In the genomic region with DNA sequence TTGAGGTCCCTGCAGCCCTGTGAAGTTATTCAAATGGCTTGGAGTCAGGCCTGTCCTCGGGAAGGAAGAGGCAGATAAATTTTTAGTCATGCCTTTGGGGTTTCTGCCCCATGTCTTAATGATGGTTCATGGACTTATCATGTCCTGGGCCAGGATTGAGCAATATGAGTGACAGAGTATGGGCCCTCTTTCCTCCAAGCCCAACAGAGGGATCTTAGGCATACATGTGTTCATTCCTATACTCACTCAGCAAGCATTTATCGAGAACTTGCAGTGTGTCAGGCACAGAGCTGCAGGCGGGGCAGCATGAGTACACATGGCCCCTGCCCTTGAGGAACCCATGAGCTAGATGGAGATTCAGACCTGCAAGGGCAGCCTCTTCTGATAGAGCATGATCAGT, we compare ENCODE assay signal across 24 cellular contexts. TPM values are rescaled to one million over a fixed set of nuclear protein-coding genes. Genes with fewer than 3 reads are reported as not detected.
DNase-seq lines count a peak whose midpoint lies in the region; ATAC-seq, FAIRE-seq and TF ChIP-seq lines count a peak whose summit lies in the region.
"Had no signal": no experiment of that assay in that cellular context is flagged by ENCODE, and none has a peak within 500 bp of the region (broad histone marks: within the 10 kb centered on the region; RNA-seq: fewer than 3 reads in every experiment).

No MANE protein-coding gene starts in this region.

- H3K4me1 ChIP-seq in HepG2 (ENCODE audit: insufficient read depth, low read length) (peaks cover 24% of the 10 kb centered on the region), right lobe of liver (no peaks in the 10 kb centered on the region)

- in situ Hi-C loops in HepG2 (cut with HindIII; ENCODE audit: extremely low pct_ligation_motif_present, low pct_unique_long_range_greater_than_20kb): no loop called here

- no peaks in the 10 kb centered on the region for H3K27me3 ChIP-seq in HepG2 (ENCODE audit: control insufficient read depth in 1 of 2, insufficient read depth in 2 of 2, low read length in 2 of 2)
- H3K27me3 ChIP-seq in right lobe of liver: peaks cover 0 to 6% of the 10 kb centered on the region in 2 donors

- no peak overlapping the region for H2AFZ ChIP-seq in HepG2 (ENCODE audit: low read length)

- no peak for FAIRE-seq in HepG2 (lab: Jason Lieb, UNC)
- FAIRE-seq: A204.1, colon, endometrium, frontal cortex, urothelium cell line had no signal

- no peak for TF ChIP-seq RAD21 in HepG2 (CRISPR knock-in tag; IDR thresholded peaks at IDR 0.05)

- H3K4me2 ChIP-seq in HepG2 (ENCODE audit: low read depth, low read length): no peak overlapping the region
- H3K4me2 ChIP-seq: smooth muscle cell had no signal

- H3K79me2 ChIP-seq in HepG2 (ENCODE audit: insufficient read depth, low read length): no peaks in the 10 kb centered on the region

- H3K27ac ChIP-seq in HepG2 (ENCODE audit: extremely low read length, insufficient read depth, low read length) (no peak overlapping the region), right lobe of liver (no peak overlapping the region)
- H3K27ac ChIP-seq: C4-2B, HL-60 had no signal

- H3K4me3 ChIP-seq in HepG2 (replicated peaks in 1 of 3; ENCODE audit: insufficient read depth in 1 of 3, low read depth in 2 of 3, low read length in 3 of 3) (no peak overlapping the region), right lobe of liver (no peak overlapping the region)
- H3K4me3 ChIP-seq: smooth muscle cell had no signal

- 80% methylated on average over 2 of the region's 3 CpGs for WGBS in HepG2 (ENCODE audit: low lambda C conversion rate)
- WGBS in right lobe of liver (ENCODE audit: insufficient coverage, low coverage, low lambda C conversion rate, missing lambda C conversion rate): no CpG with 5 or more reads among the region's 3 CpGs

- CTCF ChIA-PET in HepG2 (lab: Yijun Ruan, JAX; ENCODE audit: low intra/inter-chr PET ratio, low total read pairs): no interaction called here

- TF ChIP-seq POLR2A in HepG2 (IDR thresholded peaks at IDR 0.05; ENCODE audit: insufficient read depth in 1 of 2, low read depth in 2 of 2, low read length in 2 of 2) (no peak), right lobe of liver (IDR thresholded peaks at IDR 0.05) (no peak)

- intact Hi-C loops in HepG2 (cut with micrococcal nuclease; ENCODE audit: unreplicated experiment): no loop called here
- intact Hi-C loops in right lobe of liver (cut with DNase I): no loop called here

- no peaks in the 10 kb centered on the region for H3K36me3 ChIP-seq in HepG2 (replicated peaks in 1 of 2; ENCODE audit: control insufficient read depth in 1 of 2, insufficient read depth in 2 of 2, low read length in 2 of 2)
- H3K36me3 ChIP-seq in right lobe of liver: no peaks in the 10 kb centered on the region

- DNase-seq in HepG2 (ENCODE audit: low spot score) (no peak), right lobe of liver (no peak), amniotic epithelial cell (ENCODE audit: low read depth) (peak; percentile 88), iris pigment epithelial cell (ENCODE audit: low read depth) (peak; percentile 68), NCI-H510A treated with DMSO at 0.1 percent for 48 hours (lab: John Stamatoyannopoulos, UW) (no peak), hypothalamus (lab: John Stamatoyannopoulos, UW) (no peak)
- DNase-seq in activated CD4-positive, alpha-beta T cell treated with anti-CD3 and anti-CD28 coated beads for 4 hours: no peak
- no peak for DNase-seq in activated CD8-positive, alpha-beta memory T cell treated with anti-CD3 and anti-CD28 coated beads, Interleukin-2, amount 50 U/mL, for 4 hours
- DNase-seq: activated CD4-positive, alpha-beta T cell treated with anti-CD3 and anti-CD28 coated beads, Interleukin-2, amount 50 U/mL, for 1 hour; activated naive CD4-positive, alpha-beta T cell treated with Interleukin-2 at 50 U/mL for 16 hours; activated T-cell treated with anti-CD3 and anti-CD28 coated beads for 4 hours; left cardiac atrium; NCI-H524 treated with DMSO at 0.1 percent for 48 hours; stimulated activated CD4-positive, alpha-beta T cell treated with anti-CD3 and anti-CD28 coated beads, Interleukin-4, amount 100 ng/mL, for 1 hour; stimulated activated naive CD8-positive, alpha-beta T cell treated with anti-CD3 and anti-CD28 coated beads, Interleukin-15, amount 100 ng/mL, for 72 hours had no signal

- POLR2A ChIA-PET in HepG2 (lab: Yijun Ruan, JAX): no interaction called here

- H3K9me3 ChIP-seq in HepG2 (ENCODE audit: low read length): no peaks in the 10 kb centered on the region
- H3K9me3 ChIP-seq in right lobe of liver: no peaks in the 10 kb centered on the region

- no peak for TF ChIP-seq EP300 in HepG2 (IDR thresholded peaks at IDR 0.05; ENCODE audit: low read depth in 2 of 2, low read length in 2 of 2)
- no peak for TF ChIP-seq EP300 in HepG2 (CRISPR knock-in tag; IDR thresholded peaks at IDR 0.05; ENCODE audit: borderline replicate concordance)

- BruUV-seq in HepG2 (replicated peaks; lab: Mats Ljungman, UMichigan): no TSS peak

- H4K20me1 ChIP-seq in HepG2 (ENCODE audit: insufficient read depth, low read length): no peaks in the 10 kb centered on the region

- ATAC-seq in HepG2 (no peak), right lobe of liver (no peak)
- ATAC-seq: natural killer cell treated with Interleukin-12 subunit alpha and Interleukin-12 subunit beta and Interleukin-15 and Interleukin-18, amount 100 ng/mL, for 72 hours; stimulated activated naive CD8-positive, alpha-beta T cell treated with anti-CD3 and anti-CD28 coated beads, Interleukin-15, amount 100 ng/mL, for 72 hours had no signal

- no peak overlapping the region for H3K9ac ChIP-seq in HepG2 (ENCODE audit: insufficient read depth, low read depth, low read length)

- TF ChIP-seq CTCF in HepG2 (CRISPR knock-in tag; IDR thresholded peaks at IDR 0.05): no peak
- TF ChIP-seq CTCF in right lobe of liver (IDR thresholded peaks at IDR 0.05): no peak

TF ChIP-seq in HepG2, 621 proteins besides CTCF, POLR2A, EP300 and RAD21:
- peak; percentile 38; the same call in 1 of the 2 replicates for TF ChIP-seq CEBPB (IDR thresholded peaks at IDR 0.05; ENCODE audit: borderline replicate concordance, low read depth, low read length)
- no peak for TF ChIP-seq ZNF234 (CRISPR knock-in tag; conservative IDR thresholded peaks at IDR 0.05)
- TF ChIP-seq ZMYM3 (CRISPR knock-in tag; IDR thresholded peaks at IDR 0.05): no peak

RNA-seq across cellular contexts. Expression of a gene that starts 6.2 kb away (rescaled TPM):
- total RNA-seq in HepG2 (2016; rRNA removed; fragmentation: Illumina TruSeq; extraction: Trizol) (0.79 and 4.1 TPM in 2 replicates), right lobe of liver (under 1 TPM in 5 of 6 experiments, not detected in 1; 0.05 to 0.92 (median 0.29) TPM)
- 0.88 and 0.91 TPM in 2 replicates for total RNA-seq in HepG2 (2016; cell fraction: cytosol; rRNA removed; fragmentation: Illumina TruSeq; extraction: Trizol; ENCODE audit: low read depth)
- 0.65 and 3.4 TPM in 2 replicates for total RNA-seq in HepG2 (2016; cell fraction: insoluble cytoplasmic fraction; rRNA removed; fragmentation: Illumina TruSeq; extraction: Trizol)
- 0.71 and 0.86 TPM in 2 replicates for total RNA-seq in HepG2 (2016; cell fraction: membrane; rRNA removed; fragmentation: Illumina TruSeq; extraction: Trizol)
- 9.2 TPM in 2 replicates for total RNA-seq in HepG2 (2016; cell fraction: nucleus; rRNA removed; fragmentation: Illumina TruSeq; extraction: Trizol)
- polyA plus RNA-seq in HepG2 (2011; rRNA removed): 1.5 and 1.6 TPM in 2 replicates
- 0.51 and 0.70 TPM in 2 replicates for polyA plus RNA-seq in HepG2 (2011; cell fraction: cytosol; rRNA removed)
- 8.2 and 9.2 TPM in 2 replicates for polyA plus RNA-seq in HepG2 (2011; cell fraction: nucleus; rRNA removed)
- 0.83 and 1.4 TPM in 2 replicates for polyA plus RNA-seq in HepG2 (2012)
- polyA plus RNA-seq in HepG2 (2016; cell fraction: cytosol; fragmentation: Illumina TruSeq; extraction: Trizol; ENCODE audit: low read depth): 0.17 and 0.22 TPM in 2 replicates
- polyA plus RNA-seq in HepG2 (2016; cell fraction: insoluble cytoplasmic fraction; fragmentation: Illumina TruSeq; extraction: Trizol; ENCODE audit: low read depth): 0.66 and 1.0 TPM in 2 replicates
- 0.15 and 0.33 TPM in 2 replicates for polyA plus RNA-seq in HepG2 (2016; cell fraction: membrane; fragmentation: Illumina TruSeq; extraction: Trizol; ENCODE audit: low read depth)
- polyA plus RNA-seq in HepG2 (2016; cell fraction: nucleus; fragmentation: Illumina TruSeq; extraction: Trizol; ENCODE audit: insufficient read depth, low read depth): 12.9 and 13.1 TPM in 2 replicates
- 2.1 TPM in 2 replicates for polyA minus RNA-seq in HepG2 (2011; rRNA and poly(A)+ RNA removed; ENCODE audit: low replicate concordance)
- 0.35 and 1.2 TPM in 2 replicates for polyA minus RNA-seq in HepG2 (2011; cell fraction: cytosol; rRNA and poly(A)+ RNA removed)
- polyA minus RNA-seq in HepG2 (2011; cell fraction: nucleus; rRNA and poly(A)+ RNA removed): 9.0 and 11.3 TPM in 2 replicates
- total RNA-seq: natural killer cell treated with Interleukin-12 subunit alpha and Interleukin-12 subunit beta and Interleukin-15 and Interleukin-18, amount 100 ng/mL, for 72 hours had no signal

Comparison
In these comparisons a context has a peak if more than half of its experiments do, and no peak if none do; other contexts are left out.
1. DNase-seq: peak in amniotic epithelial cell (single experiment) and iris pigment epithelial cell (single experiment); none in HepG2 (single experiment), right lobe of liver (0 of 3), activated CD4-positive, alpha-beta T cell treated with anti-CD3 and anti-CD28 coated beads for 4 hours (0 of 2), NCI-H510A treated with DMSO at 0.1 percent for 48 hours (single experiment), hypothalamus (0 of 51) and activated CD8-positive, alpha-beta memory T cell treated with anti-CD3 and anti-CD28 coated beads, Interleukin-2, amount 50 U/mL, for 4 hours (single experiment).